10 cellular contexts compared by ENCODE assay signal in the genomic region with DNA sequence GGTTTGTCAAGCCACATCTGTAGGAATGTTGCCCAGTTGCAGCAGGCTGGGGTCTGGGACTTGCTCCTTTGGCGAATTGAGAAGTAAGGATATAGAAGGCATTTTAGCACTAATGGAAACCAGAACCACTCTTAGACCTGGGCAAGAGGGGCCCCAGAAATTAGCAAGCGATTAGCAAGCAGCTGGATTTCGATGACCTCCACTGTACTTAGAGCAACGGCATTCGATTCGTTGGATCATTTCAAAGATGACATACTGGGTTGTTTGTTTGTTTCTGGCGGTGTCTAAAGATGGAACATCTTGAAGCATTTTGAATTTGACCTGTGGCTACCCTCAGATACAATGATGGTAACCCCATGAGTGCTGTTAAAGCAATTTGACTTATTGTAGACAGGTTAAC. TPM values are rescaled to one million over a fixed set of nuclear protein-coding genes. Genes with fewer than 3 reads are reported as not detected.
DNase-seq lines count a peak whose midpoint lies in the region; ATAC-seq and TF ChIP-seq lines count a peak whose summit lies in the region.
"Had no signal": no experiment of that assay in that cellular context is flagged by ENCODE, and none has a peak within 500 bp of the region (broad histone marks: within the 10 kb centered on the region; RNA-seq: fewer than 3 reads in every experiment).

No MANE protein-coding gene starts in this region.

- intact Hi-C loops in left lung (cut with DNase I): no loop called here
- intact Hi-C loops in tibial artery (cut with DNase I; ENCODE audit: low total_unique reads): loop anchor here (10.0 kb wide), 1 partner anchor 126 kb away; no protein-coding TSS in a partner anchor

- no peaks in the 10 kb centered on the region for H3K9me3 Mint-ChIP-seq in activated naive CD4-positive, alpha-beta T cell treated with anti-CD3 and anti-CD28 coated beads, Interleukin-2, amount 50 U/mL, for 24 hours
- H3K9me3 Mint-ChIP-seq in activated naive CD4-positive, alpha-beta T cell treated with anti-CD3 and anti-CD28 coated beads, Interleukin-2, amount 50 U/mL, for 72 hours: no peaks in the 10 kb centered on the region

- no peak for ATAC-seq in activated naive CD4-positive, alpha-beta T cell treated with anti-CD3 and anti-CD28 coated beads, Interleukin-2, amount 50 U/mL, for 72 hours
- no peak for ATAC-seq in left lung
- ATAC-seq in HG02571 (IDR thresholded peaks at IDR 0.05; ENCODE audit: unreplicated experiment): no peak
- ATAC-seq in GM21390 (IDR thresholded peaks at IDR 0.05; ENCODE audit: unreplicated experiment): no peak

- no peaks in the 10 kb centered on the region for H3K27me3 ChIP-seq in left lung
- no peaks in the 10 kb centered on the region for H3K27me3 ChIP-seq in tibial artery

- H3K9me3 ChIP-seq in left lung (no peaks in the 10 kb centered on the region), tibial artery (no peaks in the 10 kb centered on the region)

- H3K27me3 Mint-ChIP-seq in activated naive CD4-positive, alpha-beta T cell treated with anti-CD3 and anti-CD28 coated beads, Interleukin-2, amount 50 U/mL, for 24 hours: no peaks in the 10 kb centered on the region

- peaks cover 29% of the 10 kb centered on the region for H3K4me1 Mint-ChIP-seq in activated naive CD4-positive, alpha-beta T cell treated with anti-CD3 and anti-CD28 coated beads, Interleukin-2, amount 50 U/mL, for 24 hours

- DNase-seq in activated naive CD4-positive, alpha-beta T cell (lab: John Stamatoyannopoulos, UW): no peak
- DNase-seq in activated naive CD4-positive, alpha-beta T cell treated with anti-CD3 and anti-CD28 coated beads, Interleukin-2, amount 50 U/mL, for 72 hours (ENCODE audit: low spot score in 2 of 2): no peak
- DNase-seq in left lung (no peak), tibial artery (no peak), NCI-H510A treated with DMSO at 0.1 percent for 48 hours (lab: John Stamatoyannopoulos, UW) (no peak)
- DNase-seq: DMS 273 treated with DMSO at 0.1 percent for 48 hours; effector CD8-positive, alpha-beta T cell had no signal

- peak overlapping the region; percentile 68 for H3K27ac Mint-ChIP-seq in activated naive CD4-positive, alpha-beta T cell treated with anti-CD3 and anti-CD28 coated beads, Interleukin-2, amount 50 U/mL, for 24 hours
- H3K27ac Mint-ChIP-seq in activated naive CD4-positive, alpha-beta T cell treated with anti-CD3 and anti-CD28 coated beads, Interleukin-2, amount 50 U/mL, for 72 hours: peak overlapping the region; percentile 89 to 91

- H3K4me1 ChIP-seq in left lung (peaks cover 6 to 19% of the 10 kb centered on the region in 2 donors), tibial artery (peaks cover 0 to 23% (median 15%) of the 10 kb centered on the region in 4 donors)

- H3K4me3 ChIP-seq in left lung (peak overlapping the region; percentile 71 to 75), tibial artery (peak overlapping the region; percentile 70)

- TF ChIP-seq CTCF in left lung (IDR thresholded peaks at IDR 0.05) (no peak), tibial artery (IDR thresholded peaks at IDR 0.05) (no peak)

- no peaks in the 10 kb centered on the region for H3K36me3 ChIP-seq in left lung
- H3K36me3 ChIP-seq in tibial artery: peaks cover 0 to 6% (median 0%) of the 10 kb centered on the region in 3 donors

- no peaks in the 10 kb centered on the region for H3K36me3 Mint-ChIP-seq in activated naive CD4-positive, alpha-beta T cell treated with anti-CD3 and anti-CD28 coated beads, Interleukin-2, amount 50 U/mL, for 24 hours
- peaks cover 16% of the 10 kb centered on the region in 2 donors for H3K36me3 Mint-ChIP-seq in activated naive CD4-positive, alpha-beta T cell treated with anti-CD3 and anti-CD28 coated beads, Interleukin-2, amount 50 U/mL, for 72 hours

- peak overlapping the region; percentile 83 for H3K4me3 Mint-ChIP-seq in activated naive CD4-positive, alpha-beta T cell treated with anti-CD3 and anti-CD28 coated beads, Interleukin-2, amount 50 U/mL, for 24 hours

- peak overlapping the region in 1 of 2 donors; percentile 91 for H3K27ac ChIP-seq in left lung
- H3K27ac ChIP-seq in tibial artery: peak overlapping the region in 1 of 2 donors; percentile 85

RNA-seq across cellular contexts. Expression of gene CDPF1, which starts 1.2 kb away (rescaled TPM):
- total RNA-seq in activated naive CD4-positive, alpha-beta T cell treated with anti-CD3 and anti-CD28 coated beads, Interleukin-2, amount 50 U/mL, for 72 hours: 1 to 10 TPM; 7.5 to 8.8 TPM
- total RNA-seq in left lung: 1 to 10 TPM; 7.7 to 8.6 TPM

RNA-seq across cellular contexts. Expression of gene PKDREJ, which starts 11.9 kb away (rescaled TPM):
- total RNA-seq in activated naive CD4-positive, alpha-beta T cell treated with anti-CD3 and anti-CD28 coated beads, Interleukin-2, amount 50 U/mL, for 72 hours: under 1 TPM in 1 of 2 donors, not detected in 1; 0.04 TPM
- total RNA-seq in left lung: under 1 TPM in 1 of 2 donors, not detected in 1; 0.05 TPM

RNA-seq across cellular contexts. Expression of gene TTC38, which starts 16.5 kb away (rescaled TPM):
- total RNA-seq in activated naive CD4-positive, alpha-beta T cell treated with anti-CD3 and anti-CD28 coated beads, Interleukin-2, amount 50 U/mL, for 72 hours: 10 to 100 TPM; 11.3 to 16.3 TPM
- total RNA-seq in left lung: 10 to 100 TPM; 26.8 to 30.8 TPM

RNA-seq across cellular contexts. Expression of gene GTSE1, which starts 45.4 kb away (rescaled TPM):
- total RNA-seq in activated naive CD4-positive, alpha-beta T cell treated with anti-CD3 and anti-CD28 coated beads, Interleukin-2, amount 50 U/mL, for 72 hours: 10 to 100 TPM; 53.1 to 56.1 TPM
- total RNA-seq in left lung: 1 to 10 TPM; 1.5 to 6.4 TPM
